8 cellular contexts compared by ENCODE assay signal in genomic region chr7:25951414-25952276, GRCh38.
DNase-seq lines count a peak whose midpoint lies in the region; ATAC-seq and TF ChIP-seq lines count a peak whose summit lies in the region.

No MANE protein-coding gene starts in this region.

- H3K4me3 ChIP-seq in coronary artery = peak overlapping the region; percentile 91

- no peaks in the 10 kb centered on the region for H3K9me3 Mint-ChIP-seq in naive thymus-derived CD8-positive, alpha-beta T cell

- H3K27me3 Mint-ChIP-seq in naive thymus-derived CD8-positive, alpha-beta T cell = peaks cover 0 to 24% (median 4%) of the 10 kb centered on the region in 5 donors

- H3K27ac ChIP-seq in coronary artery = peak overlapping the region in 1 of 2 donors; percentile 59

- H3K4me1 Mint-ChIP-seq in naive thymus-derived CD8-positive, alpha-beta T cell = peaks cover 11 to 26% (median 22%) of the 10 kb centered on the region in 4 donors

- peak; percentile 13 for DNase-seq in stimulated activated CD8-positive, alpha-beta memory T cell treated with anti-CD3 and anti-CD28 coated beads, Interleukin-12 subunit alpha, Interleukin-12 subunit beta, amount 100 ng/mL, for 1 hour (ENCODE audit: low read depth)
- no peak for DNase-seq in stimulated activated CD8-positive, alpha-beta memory T cell treated with anti-CD3 and anti-CD28 coated beads, Interleukin-4, amount 100 ng/mL, for 48 hours
- DNase-seq in NCI-H526 treated with DMSO at 0.1 percent for 48 hours (lab: John Stamatoyannopoulos, UW) (peak; percentile 76), coronary artery (ENCODE audit: low spot score) (no peak), NCI-H524 treated with DMSO at 0.1 percent for 48 hours (lab: John Stamatoyannopoulos, UW) (no peak), NAMALWA (ENCODE audit: low spot score) (no peak)
- peak in 1 of 10 donors; percentile 8 for DNase-seq in naive thymus-derived CD8-positive, alpha-beta T cell

- TF ChIP-seq CTCF in coronary artery (IDR thresholded peaks at IDR 0.05) = no peak

- POLR2A ChIA-PET in naive thymus-derived CD8-positive, alpha-beta T cell (lab: Charles Lee) = interaction anchor here (0.9 kb wide), 1 partner anchor 248 kb away, joined by 3 read pairs; no protein-coding TSS in a partner anchor

- peak overlapping the region in 6 of 10 donors; percentile 17 to 71 (median 52) for H3K27ac Mint-ChIP-seq in naive thymus-derived CD8-positive, alpha-beta T cell

- peak overlapping the region; percentile 60 to 94 (median 72) for H3K4me3 Mint-ChIP-seq in naive thymus-derived CD8-positive, alpha-beta T cell

- ATAC-seq in HG02642 (IDR thresholded peaks at IDR 0.05; ENCODE audit: poor library complexity, unreplicated experiment) = peak; percentile 60
- no peak for ATAC-seq in naive thymus-derived CD8-positive, alpha-beta T cell

- H3K36me3 Mint-ChIP-seq in naive thymus-derived CD8-positive, alpha-beta T cell = no peaks in the 10 kb centered on the region

Comparison
In these comparisons a context has a peak if more than half of its experiments do, and no peak if none do; other contexts are left out.
1. DNase-seq: peak in stimulated activated CD8-positive, alpha-beta memory T cell treated with anti-CD3 and anti-CD28 coated beads, Interleukin-12 subunit alpha, Interleukin-12 subunit beta, amount 100 ng/mL, for 1 hour (single experiment) and NCI-H526 treated with DMSO at 0.1 percent for 48 hours (single experiment); none in stimulated activated CD8-positive, alpha-beta memory T cell treated with anti-CD3 and anti-CD28 coated beads, Interleukin-4, amount 100 ng/mL, for 48 hours (single experiment), coronary artery (single experiment), NCI-H524 treated with DMSO at 0.1 percent for 48 hours (single experiment) and NAMALWA (single experiment).